In the genomic region with DNA sequence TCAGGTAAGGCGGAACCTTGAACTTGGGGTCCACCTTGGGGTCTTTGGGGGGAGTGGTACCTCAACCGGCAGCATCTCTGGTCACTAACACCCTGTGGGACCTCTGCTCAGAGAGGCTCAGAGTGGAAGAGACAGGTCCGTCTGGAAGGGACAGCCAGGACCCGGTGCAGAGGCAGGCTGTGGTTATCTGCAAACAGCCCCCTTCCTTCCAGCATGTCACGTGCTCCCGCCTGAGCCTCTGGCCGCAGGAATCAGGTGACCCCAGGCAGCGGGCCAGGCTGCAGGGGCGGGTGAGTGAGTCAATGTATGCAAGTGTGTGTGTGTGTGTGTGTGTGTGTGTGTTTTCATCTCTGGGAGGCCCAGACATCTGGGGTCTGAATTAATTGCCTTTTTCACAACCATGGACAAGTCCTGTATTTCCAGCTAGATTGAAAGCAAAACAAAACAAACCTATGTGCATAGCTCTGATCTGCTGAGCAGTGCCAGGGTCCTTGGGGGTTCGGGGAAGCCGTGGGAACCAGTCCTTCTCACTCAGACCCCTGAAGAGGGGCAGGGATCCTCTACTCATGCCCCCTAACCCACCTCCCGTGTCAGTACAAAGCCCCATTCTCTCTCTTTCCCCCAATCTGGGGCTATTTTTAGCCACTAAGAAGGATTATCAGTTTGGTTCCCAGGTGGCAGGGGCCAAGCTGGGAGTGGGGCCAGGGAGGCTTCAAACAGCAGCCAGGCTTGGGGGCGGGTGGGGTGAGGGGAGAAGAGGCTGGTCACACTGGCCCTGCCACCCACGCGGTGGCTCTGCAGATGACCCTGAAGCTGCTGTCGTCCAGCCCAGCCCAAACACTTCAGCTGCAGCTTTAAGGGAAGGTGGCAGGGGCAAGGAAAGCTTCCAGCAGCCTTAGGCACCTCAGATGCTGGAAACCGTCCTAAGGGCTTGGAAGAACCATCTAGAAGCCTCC, we compare ENCODE assay signal across 1 cellular context.
TF ChIP-seq lines count a peak whose summit lies in the region.

No MANE protein-coding gene starts in this region.

TF ChIP-seq in HepG2, 621 proteins besides CTCF, POLR2A, EP300 and RAD21 (continued from another document and continues in another):
- TF ChIP-seq, protein P1, sequence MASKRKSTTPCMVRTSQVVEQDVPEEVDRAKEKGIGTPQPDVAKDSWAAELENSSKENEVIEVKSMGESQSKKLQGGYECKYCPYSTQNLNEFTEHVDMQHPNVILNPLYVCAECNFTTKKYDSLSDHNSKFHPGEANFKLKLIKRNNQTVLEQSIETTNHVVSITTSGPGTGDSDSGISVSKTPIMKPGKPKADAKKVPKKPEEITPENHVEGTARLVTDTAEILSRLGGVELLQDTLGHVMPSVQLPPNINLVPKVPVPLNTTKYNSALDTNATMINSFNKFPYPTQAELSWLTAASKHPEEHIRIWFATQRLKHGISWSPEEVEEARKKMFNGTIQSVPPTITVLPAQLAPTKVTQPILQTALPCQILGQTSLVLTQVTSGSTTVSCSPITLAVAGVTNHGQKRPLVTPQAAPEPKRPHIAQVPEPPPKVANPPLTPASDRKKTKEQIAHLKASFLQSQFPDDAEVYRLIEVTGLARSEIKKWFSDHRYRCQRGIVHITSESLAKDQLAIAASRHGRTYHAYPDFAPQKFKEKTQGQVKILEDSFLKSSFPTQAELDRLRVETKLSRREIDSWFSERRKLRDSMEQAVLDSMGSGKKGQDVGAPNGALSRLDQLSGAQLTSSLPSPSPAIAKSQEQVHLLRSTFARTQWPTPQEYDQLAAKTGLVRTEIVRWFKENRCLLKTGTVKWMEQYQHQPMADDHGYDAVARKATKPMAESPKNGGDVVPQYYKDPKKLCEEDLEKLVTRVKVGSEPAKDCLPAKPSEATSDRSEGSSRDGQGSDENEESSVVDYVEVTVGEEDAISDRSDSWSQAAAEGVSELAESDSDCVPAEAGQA (IDR thresholded peaks at IDR 0.05; ENCODE audit: low read depth) = peak; percentile 58
- TF ChIP-seq, protein P1 (CRISPR knock-in tag; IDR thresholded peaks at IDR 0.05; ENCODE audit: borderline replicate concordance) = no peak
- TF ChIP-seq ZNF496 (CRISPR knock-in tag; IDR thresholded peaks at IDR 0.05; ENCODE audit: insufficient replicate concordance) (no peak), ZNF431 (CRISPR knock-in tag; IDR thresholded peaks at IDR 0.05; ENCODE audit: borderline replicate concordance, low read depth) (0 out of 2 replicates have a peak, but pooled peaks have one; percentile 25), ZFY (CRISPR knock-in tag; IDR thresholded peaks at IDR 0.05) (peak; percentile 34; the same call in 1 of the 2 replicates), TBX3 (IDR thresholded peaks at IDR 0.05; ENCODE audit: borderline replicate concordance) (peak; percentile 69; the same call in 1 of the 2 replicates), KLF6 (CRISPR knock-in tag; IDR thresholded peaks at IDR 0.05) (no peak), FLYWCH1 (CRISPR knock-in tag; IDR thresholded peaks at IDR 0.05) (no peak)
- TF ChIP-seq, protein P2, sequence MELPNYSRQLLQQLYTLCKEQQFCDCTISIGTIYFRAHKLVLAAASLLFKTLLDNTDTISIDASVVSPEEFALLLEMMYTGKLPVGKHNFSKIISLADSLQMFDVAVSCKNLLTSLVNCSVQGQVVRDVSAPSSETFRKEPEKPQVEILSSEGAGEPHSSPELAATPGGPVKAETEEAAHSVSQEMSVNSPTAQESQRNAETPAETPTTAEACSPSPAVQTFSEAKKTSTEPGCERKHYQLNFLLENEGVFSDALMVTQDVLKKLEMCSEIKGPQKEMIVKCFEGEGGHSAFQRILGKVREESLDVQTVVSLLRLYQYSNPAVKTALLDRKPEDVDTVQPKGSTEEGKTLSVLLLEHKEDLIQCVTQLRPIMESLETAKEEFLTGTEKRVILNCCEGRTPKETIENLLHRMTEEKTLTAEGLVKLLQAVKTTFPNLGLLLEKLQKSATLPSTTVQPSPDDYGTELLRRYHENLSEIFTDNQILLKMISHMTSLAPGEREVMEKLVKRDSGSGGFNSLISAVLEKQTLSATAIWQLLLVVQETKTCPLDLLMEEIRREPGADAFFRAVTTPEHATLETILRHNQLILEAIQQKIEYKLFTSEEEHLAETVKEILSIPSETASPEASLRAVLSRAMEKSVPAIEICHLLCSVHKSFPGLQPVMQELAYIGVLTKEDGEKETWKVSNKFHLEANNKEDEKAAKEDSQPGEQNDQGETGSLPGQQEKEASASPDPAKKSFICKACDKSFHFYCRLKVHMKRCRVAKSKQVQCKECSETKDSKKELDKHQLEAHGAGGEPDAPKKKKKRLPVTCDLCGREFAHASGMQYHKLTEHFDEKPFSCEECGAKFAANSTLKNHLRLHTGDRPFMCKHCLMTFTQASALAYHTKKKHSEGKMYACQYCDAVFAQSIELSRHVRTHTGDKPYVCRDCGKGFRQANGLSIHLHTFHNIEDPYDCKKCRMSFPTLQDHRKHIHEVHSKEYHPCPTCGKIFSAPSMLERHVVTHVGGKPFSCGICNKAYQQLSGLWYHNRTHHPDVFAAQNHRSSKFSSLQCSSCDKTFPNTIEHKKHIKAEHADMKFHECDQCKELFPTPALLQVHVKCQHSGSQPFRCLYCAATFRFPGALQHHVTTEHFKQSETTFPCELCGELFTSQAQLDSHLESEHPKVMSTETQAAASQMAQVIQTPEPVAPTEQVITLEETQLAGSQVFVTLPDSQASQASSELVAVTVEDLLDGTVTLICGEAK (IDR thresholded peaks at IDR 0.05) = no peak
- TF ChIP-seq, protein P2 (CRISPR knock-in tag; IDR thresholded peaks at IDR 0.05) = peak; percentile 33; the same call in 1 of the 2 replicates
- TF ChIP-seq, protein P3, sequence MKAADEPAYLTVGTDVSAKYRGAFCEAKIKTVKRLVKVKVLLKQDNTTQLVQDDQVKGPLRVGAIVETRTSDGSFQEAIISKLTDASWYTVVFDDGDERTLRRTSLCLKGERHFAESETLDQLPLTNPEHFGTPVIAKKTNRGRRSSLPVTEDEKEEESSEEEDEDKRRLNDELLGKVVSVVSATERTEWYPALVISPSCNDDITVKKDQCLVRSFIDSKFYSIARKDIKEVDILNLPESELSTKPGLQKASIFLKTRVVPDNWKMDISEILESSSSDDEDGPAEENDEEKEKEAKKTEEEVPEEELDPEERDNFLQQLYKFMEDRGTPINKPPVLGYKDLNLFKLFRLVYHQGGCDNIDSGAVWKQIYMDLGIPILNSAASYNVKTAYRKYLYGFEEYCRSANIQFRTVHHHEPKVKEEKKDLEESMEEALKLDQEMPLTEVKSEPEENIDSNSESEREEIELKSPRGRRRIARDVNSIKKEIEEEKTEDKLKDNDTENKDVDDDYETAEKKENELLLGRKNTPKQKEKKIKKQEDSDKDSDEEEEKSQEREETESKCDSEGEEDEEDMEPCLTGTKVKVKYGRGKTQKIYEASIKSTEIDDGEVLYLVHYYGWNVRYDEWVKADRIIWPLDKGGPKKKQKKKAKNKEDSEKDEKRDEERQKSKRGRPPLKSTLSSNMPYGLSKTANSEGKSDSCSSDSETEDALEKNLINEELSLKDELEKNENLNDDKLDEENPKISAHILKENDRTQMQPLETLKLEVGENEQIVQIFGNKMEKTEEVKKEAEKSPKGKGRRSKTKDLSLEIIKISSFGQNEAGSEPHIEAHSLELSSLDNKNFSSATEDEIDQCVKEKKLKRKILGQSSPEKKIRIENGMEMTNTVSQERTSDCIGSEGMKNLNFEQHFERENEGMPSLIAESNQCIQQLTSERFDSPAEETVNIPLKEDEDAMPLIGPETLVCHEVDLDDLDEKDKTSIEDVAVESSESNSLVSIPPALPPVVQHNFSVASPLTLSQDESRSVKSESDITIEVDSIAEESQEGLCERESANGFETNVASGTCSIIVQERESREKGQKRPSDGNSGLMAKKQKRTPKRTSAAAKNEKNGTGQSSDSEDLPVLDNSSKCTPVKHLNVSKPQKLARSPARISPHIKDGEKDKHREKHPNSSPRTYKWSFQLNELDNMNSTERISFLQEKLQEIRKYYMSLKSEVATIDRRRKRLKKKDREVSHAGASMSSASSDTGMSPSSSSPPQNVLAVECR (CRISPR knock-in tag; IDR thresholded peaks at IDR 0.05; ENCODE audit: borderline replicate concordance) = peak; percentile 73; the same call in 1 of the 2 replicates
- TF ChIP-seq, protein P4, sequence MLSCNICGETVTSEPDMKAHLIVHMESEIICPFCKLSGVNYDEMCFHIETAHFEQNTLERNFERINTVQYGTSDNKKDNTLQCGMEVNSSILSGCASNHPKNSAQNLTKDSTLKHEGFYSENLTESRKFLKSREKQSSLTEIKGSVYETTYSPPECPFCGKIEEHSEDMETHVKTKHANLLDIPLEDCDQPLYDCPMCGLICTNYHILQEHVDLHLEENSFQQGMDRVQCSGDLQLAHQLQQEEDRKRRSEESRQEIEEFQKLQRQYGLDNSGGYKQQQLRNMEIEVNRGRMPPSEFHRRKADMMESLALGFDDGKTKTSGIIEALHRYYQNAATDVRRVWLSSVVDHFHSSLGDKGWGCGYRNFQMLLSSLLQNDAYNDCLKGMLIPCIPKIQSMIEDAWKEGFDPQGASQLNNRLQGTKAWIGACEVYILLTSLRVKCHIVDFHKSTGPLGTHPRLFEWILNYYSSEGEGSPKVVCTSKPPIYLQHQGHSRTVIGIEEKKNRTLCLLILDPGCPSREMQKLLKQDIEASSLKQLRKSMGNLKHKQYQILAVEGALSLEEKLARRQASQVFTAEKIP (CRISPR knock-in tag; IDR thresholded peaks at IDR 0.05; ENCODE audit: borderline replicate concordance) = no peak
- TF ChIP-seq, protein P5, sequence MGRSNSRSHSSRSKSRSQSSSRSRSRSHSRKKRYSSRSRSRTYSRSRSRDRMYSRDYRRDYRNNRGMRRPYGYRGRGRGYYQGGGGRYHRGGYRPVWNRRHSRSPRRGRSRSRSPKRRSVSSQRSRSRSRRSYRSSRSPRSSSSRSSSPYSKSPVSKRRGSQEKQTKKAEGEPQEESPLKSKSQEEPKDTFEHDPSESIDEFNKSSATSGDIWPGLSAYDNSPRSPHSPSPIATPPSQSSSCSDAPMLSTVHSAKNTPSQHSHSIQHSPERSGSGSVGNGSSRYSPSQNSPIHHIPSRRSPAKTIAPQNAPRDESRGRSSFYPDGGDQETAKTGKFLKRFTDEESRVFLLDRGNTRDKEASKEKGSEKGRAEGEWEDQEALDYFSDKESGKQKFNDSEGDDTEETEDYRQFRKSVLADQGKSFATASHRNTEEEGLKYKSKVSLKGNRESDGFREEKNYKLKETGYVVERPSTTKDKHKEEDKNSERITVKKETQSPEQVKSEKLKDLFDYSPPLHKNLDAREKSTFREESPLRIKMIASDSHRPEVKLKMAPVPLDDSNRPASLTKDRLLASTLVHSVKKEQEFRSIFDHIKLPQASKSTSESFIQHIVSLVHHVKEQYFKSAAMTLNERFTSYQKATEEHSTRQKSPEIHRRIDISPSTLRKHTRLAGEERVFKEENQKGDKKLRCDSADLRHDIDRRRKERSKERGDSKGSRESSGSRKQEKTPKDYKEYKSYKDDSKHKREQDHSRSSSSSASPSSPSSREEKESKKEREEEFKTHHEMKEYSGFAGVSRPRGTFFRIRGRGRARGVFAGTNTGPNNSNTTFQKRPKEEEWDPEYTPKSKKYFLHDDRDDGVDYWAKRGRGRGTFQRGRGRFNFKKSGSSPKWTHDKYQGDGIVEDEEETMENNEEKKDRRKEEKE (IDR thresholded peaks at IDR 0.05) = no peak
- TF ChIP-seq, protein P6, sequence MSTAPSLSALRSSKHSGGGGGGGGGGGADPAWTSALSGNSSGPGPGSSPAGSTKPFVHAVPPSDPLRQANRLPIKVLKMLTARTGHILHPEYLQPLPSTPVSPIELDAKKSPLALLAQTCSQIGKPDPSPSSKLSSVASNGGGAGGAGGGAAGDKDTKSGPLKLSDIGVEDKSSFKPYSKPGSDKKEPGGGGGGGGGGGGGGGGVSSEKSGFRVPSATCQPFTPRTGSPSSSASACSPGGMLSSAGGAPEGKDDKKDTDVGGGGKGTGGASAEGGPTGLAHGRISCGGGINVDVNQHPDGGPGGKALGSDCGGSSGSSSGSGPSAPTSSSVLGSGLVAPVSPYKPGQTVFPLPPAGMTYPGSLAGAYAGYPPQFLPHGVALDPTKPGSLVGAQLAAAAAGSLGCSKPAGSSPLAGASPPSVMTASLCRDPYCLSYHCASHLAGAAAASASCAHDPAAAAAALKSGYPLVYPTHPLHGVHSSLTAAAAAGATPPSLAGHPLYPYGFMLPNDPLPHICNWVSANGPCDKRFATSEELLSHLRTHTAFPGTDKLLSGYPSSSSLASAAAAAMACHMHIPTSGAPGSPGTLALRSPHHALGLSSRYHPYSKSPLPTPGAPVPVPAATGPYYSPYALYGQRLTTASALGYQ (CRISPR knock-in tag; IDR thresholded peaks at IDR 0.05) = no peak
